Comparison of ENCODE assay signal across 8 cellular contexts in the genomic region with DNA sequence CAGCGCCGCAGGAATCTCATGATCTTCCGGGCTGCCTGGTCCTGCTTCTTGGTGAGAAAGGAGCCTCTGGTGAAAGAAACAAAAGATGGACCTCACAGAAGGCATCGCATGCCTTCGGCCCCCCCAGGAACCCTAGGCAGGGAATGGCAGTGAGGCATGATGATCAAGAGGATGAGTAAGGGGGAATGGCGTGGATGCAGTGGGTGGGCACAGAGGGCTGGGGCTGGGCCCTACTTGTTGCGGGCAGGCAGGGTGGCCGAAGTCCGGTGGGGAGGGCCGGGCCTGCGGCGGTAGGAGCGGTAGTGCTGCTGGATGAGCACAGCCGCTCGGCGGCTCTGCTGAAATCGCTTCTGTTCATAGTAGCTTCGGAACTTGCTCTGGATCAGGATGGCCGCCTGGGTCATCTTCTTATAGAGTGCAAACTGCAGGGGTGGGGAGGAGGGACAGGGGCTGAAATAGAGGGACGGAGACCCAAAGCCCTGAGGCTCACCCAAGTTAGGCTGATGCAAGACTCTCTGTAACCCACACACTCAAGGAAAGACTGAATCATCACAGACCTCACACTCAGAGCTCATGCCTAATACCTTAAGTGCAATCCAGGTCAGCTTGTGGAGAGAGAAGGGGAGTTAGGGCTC. TPM values are rescaled to one million over a fixed set of nuclear protein-coding genes. Genes with fewer than 3 reads are reported as not detected.
DNase-seq lines count a peak whose midpoint lies in the region; ATAC-seq and TF ChIP-seq lines count a peak whose summit lies in the region.

No MANE protein-coding gene starts in this region.

- no peak for TF ChIP-seq POLR2A in esophagus muscularis mucosa (IDR thresholded peaks at IDR 0.05; ENCODE audit: low read depth)

- no peaks in the 10 kb centered on the region for H3K9me3 ChIP-seq in esophagus muscularis mucosa

- peaks cover 43 to 55% (median 51%) of the 10 kb centered on the region in 4 donors for H3K4me1 ChIP-seq in esophagus muscularis mucosa

- no peaks in the 10 kb centered on the region for H3K27me3 Mint-ChIP-seq in activated T-cell treated with anti-CD3 and anti-CD28 coated beads, Interleukin-2, amount 50 U/mL, for 24 hours

- H3K27me3 ChIP-seq in esophagus muscularis mucosa, result no peaks in the 10 kb centered on the region

- peak; percentile 78 for DNase-seq in activated T-cell treated with anti-CD3 and anti-CD28 coated beads, Interleukin-2, amount 50 U/mL, for 24 hours
- no peak for DNase-seq in activated T-cell treated with anti-CD3 and anti-CD28 coated beads for 4 hours
- peak in 3 of 5 experiments; percentile 18 to 57 (median 36) for DNase-seq in T-helper 2 cell
- DNase-seq in esophagus muscularis mucosa (ENCODE audit: extremely low spot score), result no peak
- DNase-seq in retinal pigment epithelial cell (ENCODE audit: low read depth), result peak; percentile 78
- DNase-seq in GM19240 (ENCODE audit: insufficient read length, low spot score), result no peak
- no peak for DNase-seq in NCI-H524 treated with DMSO at 0.1 percent for 48 hours (lab: John Stamatoyannopoulos, UW)

- peak overlapping the region; percentile 76 to 86 (median 78) for H3K4me3 ChIP-seq in esophagus muscularis mucosa
- H3K4me3 ChIP-seq in retinal pigment epithelial cell (ENCODE audit: low read length), result peak overlapping the region; percentile 93

- no peak for TF ChIP-seq EP300 in esophagus muscularis mucosa (IDR thresholded peaks at IDR 0.05)

- peaks cover 5% of the 10 kb centered on the region for H3K9me3 Mint-ChIP-seq in activated T-cell treated with anti-CD3 and anti-CD28 coated beads, Interleukin-2, amount 50 U/mL, for 24 hours

- intact Hi-C loops in esophagus muscularis mucosa (cut with DNase I), result no loop called here

- H3K27ac Mint-ChIP-seq in activated T-cell treated with anti-CD3 and anti-CD28 coated beads, Interleukin-2, amount 50 U/mL, for 24 hours, result no peak overlapping the region

- no peak overlapping the region for H3K4me3 Mint-ChIP-seq in activated T-cell treated with anti-CD3 and anti-CD28 coated beads, Interleukin-2, amount 50 U/mL, for 24 hours

- H3K4me1 Mint-ChIP-seq in activated T-cell treated with anti-CD3 and anti-CD28 coated beads, Interleukin-2, amount 50 U/mL, for 24 hours (ENCODE audit: low read depth), result peaks cover 43% of the 10 kb centered on the region

- H3K36me3 Mint-ChIP-seq in activated T-cell treated with anti-CD3 and anti-CD28 coated beads, Interleukin-2, amount 50 U/mL, for 24 hours (ENCODE audit: low read depth), result peaks cover 11% of the 10 kb centered on the region

- no peak for ATAC-seq in HG03280 (IDR thresholded peaks at IDR 0.05; ENCODE audit: unreplicated experiment)

- TF ChIP-seq CTCF in esophagus muscularis mucosa (IDR thresholded peaks at IDR 0.05) (no peak), retinal pigment epithelial cell (conservative IDR thresholded peaks at IDR 0.05; ENCODE audit: low read depth, low read length) (no peak)

- H3K36me3 ChIP-seq in esophagus muscularis mucosa, result peaks cover 21 to 56% (median 43%) of the 10 kb centered on the region in 4 donors

- 37% methylated on average over 20 of the region's 20 CpGs for WGBS in esophagus muscularis mucosa

- H3K27ac ChIP-seq in esophagus muscularis mucosa (replicated peaks in 1 of 4), result peak overlapping the region; percentile 91 to 97 (median 95)

RNA-seq across cellular contexts. Expression of gene SPAG7, which starts 1.4 kb away (rescaled TPM):
- 10 to 100 TPM; 45.5 to 74.7 (median 63.6) TPM for total RNA-seq in esophagus muscularis mucosa

RNA-seq across cellular contexts. Expression of gene ENO3, which starts 18.1 kb away (rescaled TPM):
- total RNA-seq in esophagus muscularis mucosa, result 1 to 10 TPM; 1.2 to 7.2 (median 2.1) TPM

RNA-seq across cellular contexts. Expression of gene CAMTA2, which starts 18.4 kb away (rescaled TPM):
- total RNA-seq in esophagus muscularis mucosa, result 10 to 100 TPM; 24.0 to 48.2 (median 28.4) TPM

RNA-seq across cellular contexts. Expression of gene PFN1, which starts 20.7 kb away (rescaled TPM):
- 1,000 to 10,000 TPM; 1,019 to 1,635 (median 1,341) TPM for total RNA-seq in esophagus muscularis mucosa

RNA-seq across cellular contexts. Expression of gene INCA1, which starts 28.3 kb away (rescaled TPM):
- total RNA-seq in esophagus muscularis mucosa, result 1 to 10 TPM; 1.3 to 4.6 (median 3.0) TPM

Comparison
In these comparisons a context has a peak if more than half of its experiments do, and no peak if none do; other contexts are left out.
1. DNase-seq: peak in activated T-cell treated with anti-CD3 and anti-CD28 coated beads, Interleukin-2, amount 50 U/mL, for 24 hours (single experiment), T-helper 2 cell (3 of 5) and retinal pigment epithelial cell (single experiment); none in activated T-cell treated with anti-CD3 and anti-CD28 coated beads for 4 hours (single experiment), esophagus muscularis mucosa (single experiment), GM19240 (single experiment) and NCI-H524 treated with DMSO at 0.1 percent for 48 hours (single experiment).